Comparison of ENCODE assay signal across 6 cellular contexts in the genomic region with DNA sequence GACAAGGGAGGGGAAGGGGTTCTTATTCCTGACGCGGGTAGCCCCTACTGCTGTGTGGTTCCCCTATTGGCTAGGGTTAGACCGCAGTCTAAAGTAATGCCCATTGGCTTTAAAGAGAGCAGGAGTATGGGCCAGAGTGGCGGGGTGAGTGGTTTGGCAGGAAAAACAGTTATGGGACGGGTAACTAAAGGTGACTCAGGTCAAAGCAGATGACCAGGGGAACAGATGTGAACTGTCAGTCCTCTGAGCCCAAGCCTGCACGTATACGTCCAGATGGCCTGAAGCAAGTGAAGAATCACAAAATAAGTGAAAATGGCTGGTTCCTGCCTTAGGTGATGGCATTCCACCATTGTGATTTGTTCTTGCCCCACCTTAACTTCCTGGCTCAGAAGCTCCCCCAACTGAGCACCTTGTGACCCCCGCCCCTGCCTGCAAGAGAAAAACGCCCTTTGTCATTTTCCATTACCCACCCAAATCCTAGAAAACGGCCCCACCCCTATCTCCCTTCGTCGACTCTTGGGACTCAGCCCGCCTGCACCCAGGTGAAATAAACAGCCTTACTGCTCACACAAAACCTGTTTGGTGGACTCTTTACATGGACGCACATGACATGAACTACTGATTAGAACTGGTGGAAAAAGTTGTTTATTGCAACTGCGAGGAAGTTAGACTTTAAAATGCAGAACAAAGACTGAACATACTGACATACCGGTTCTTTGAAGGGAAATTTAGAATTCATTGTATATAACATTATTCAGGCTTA. TPM values are rescaled to one million over a fixed set of nuclear protein-coding genes. Genes with fewer than 3 reads are reported as not detected.
DNase-seq lines count a peak whose midpoint lies in the region; ATAC-seq and TF ChIP-seq lines count a peak whose summit lies in the region.

No MANE protein-coding gene starts in this region.

- peaks cover 9% of the 10 kb centered on the region for H3K4me1 Mint-ChIP-seq in activated T-helper 17 cell treated with anti-CD3 and anti-CD28 coated beads, Interleukin-2, amount 50 U/mL, for 72 hours
- peaks cover 17% of the 10 kb centered on the region for H3K4me1 Mint-ChIP-seq in memory B cell

- peak overlapping the region; percentile 98 for H3K4me3 Mint-ChIP-seq in activated T-helper 17 cell treated with anti-CD3 and anti-CD28 coated beads, Interleukin-2, amount 50 U/mL, for 72 hours
- peak overlapping the region; percentile 91 for H3K4me3 Mint-ChIP-seq in memory B cell

- no peak for TF ChIP-seq CTCF in GM10266 (IDR thresholded peaks at IDR 0.05; ENCODE audit: control insufficient read depth, insufficient read depth, low read depth, missing control alignments)

- peak overlapping the region; percentile 91 for H3K27ac Mint-ChIP-seq in activated T-helper 17 cell treated with anti-CD3 and anti-CD28 coated beads, Interleukin-2, amount 50 U/mL, for 72 hours
- peak overlapping the region; percentile 93 for H3K27ac Mint-ChIP-seq in memory B cell

- no peaks in the 10 kb centered on the region for H3K27me3 Mint-ChIP-seq in activated T-helper 17 cell treated with anti-CD3 and anti-CD28 coated beads, Interleukin-2, amount 50 U/mL, for 72 hours
- peaks cover under 1% of the 10 kb centered on the region for H3K27me3 Mint-ChIP-seq in memory B cell

- peaks cover 5% of the 10 kb centered on the region for H3K36me3 Mint-ChIP-seq in activated T-helper 17 cell treated with anti-CD3 and anti-CD28 coated beads, Interleukin-2, amount 50 U/mL, for 72 hours (ENCODE audit: low read depth)
- H3K36me3 Mint-ChIP-seq in memory B cell, result no peaks in the 10 kb centered on the region

- H3K9me3 Mint-ChIP-seq in activated T-helper 17 cell treated with anti-CD3 and anti-CD28 coated beads, Interleukin-2, amount 50 U/mL, for 72 hours, result no peaks in the 10 kb centered on the region
- no peaks in the 10 kb centered on the region for H3K9me3 Mint-ChIP-seq in memory B cell

- DNase-seq in HT-29 (ENCODE audit: low spot score), result peak; percentile 71
- no peak for DNase-seq in memory B cell (ENCODE audit: low spot score in 2 of 2)
- no peak for DNase-seq in GM10266 (ENCODE audit: extremely low spot score)
- DNase-seq in GOT3 (lab: John Stamatoyannopoulos, UW), result no peak

- ATAC-seq in activated T-helper 17 cell treated with anti-CD3 and anti-CD28 coated beads, Interleukin-2, amount 50 U/mL, for 72 hours (replicated peaks), result peak; percentile 4
- ATAC-seq in memory B cell (ENCODE audit: low read depth) (peak; percentile 23), GM21737 (IDR thresholded peaks at IDR 0.05; ENCODE audit: unreplicated experiment) (no peak)

RNA-seq across cellular contexts. Expression of a gene that starts 0.8 kb away (rescaled TPM):
- total RNA-seq in HT-29 (2014; rRNA removed; shearing (Covaris generic)), result 102 and 111 TPM in 2 replicates
- total RNA-seq in activated T-helper 17 cell treated with anti-CD3 and anti-CD28 coated beads, Interleukin-2, amount 50 U/mL, for 72 hours, result 10 to 100 TPM; 24.6 to 55.5 TPM

RNA-seq across cellular contexts. Expression of a gene that starts 21.3 kb away (rescaled TPM):
- 2.3 and 3.1 TPM in 2 replicates for total RNA-seq in HT-29 (2014; rRNA removed; shearing (Covaris generic))
- total RNA-seq in activated T-helper 17 cell treated with anti-CD3 and anti-CD28 coated beads, Interleukin-2, amount 50 U/mL, for 72 hours, result 1 to 10 TPM; 1.4 to 2.1 TPM

RNA-seq across cellular contexts. Expression of a gene that starts 35.3 kb away (rescaled TPM):
- total RNA-seq in HT-29 (2014; rRNA removed; shearing (Covaris generic)), result 220 and 232 TPM in 2 replicates
- total RNA-seq in activated T-helper 17 cell treated with anti-CD3 and anti-CD28 coated beads, Interleukin-2, amount 50 U/mL, for 72 hours, result 1 to 10 TPM in 1 of 2 donors, under 1 TPM in 1; 0.84 to 6.2 TPM

RNA-seq across cellular contexts. Expression of a gene that starts 41.2 kb away (rescaled TPM):
- 155 and 162 TPM in 2 replicates for total RNA-seq in HT-29 (2014; rRNA removed; shearing (Covaris generic))
- 10 to 100 TPM; 24.2 to 56.8 TPM for total RNA-seq in activated T-helper 17 cell treated with anti-CD3 and anti-CD28 coated beads, Interleukin-2, amount 50 U/mL, for 72 hours

RNA-seq across cellular contexts. Expression of a gene that starts 49.7 kb away (rescaled TPM):
- 0.44 and 1.4 TPM in 2 replicates for total RNA-seq in HT-29 (2014; rRNA removed; shearing (Covaris generic))
- not detected for total RNA-seq in activated T-helper 17 cell treated with anti-CD3 and anti-CD28 coated beads, Interleukin-2, amount 50 U/mL, for 72 hours

Comparison
In these comparisons a context has a peak if more than half of its experiments do, and no peak if none do; other contexts are left out.
1. RNA of a gene that starts 35.3 kb away (total RNA-seq): 220 to 232 TPM in HT-29; 0.84 to 6.2 TPM in activated T-helper 17 cell treated with anti-CD3 and anti-CD28 coated beads, Interleukin-2, amount 50 U/mL, for 72 hours; every median in the first group is over 10 times any median in the second.